ENCODE assay signal across 33 cellular contexts in the genomic region with DNA sequence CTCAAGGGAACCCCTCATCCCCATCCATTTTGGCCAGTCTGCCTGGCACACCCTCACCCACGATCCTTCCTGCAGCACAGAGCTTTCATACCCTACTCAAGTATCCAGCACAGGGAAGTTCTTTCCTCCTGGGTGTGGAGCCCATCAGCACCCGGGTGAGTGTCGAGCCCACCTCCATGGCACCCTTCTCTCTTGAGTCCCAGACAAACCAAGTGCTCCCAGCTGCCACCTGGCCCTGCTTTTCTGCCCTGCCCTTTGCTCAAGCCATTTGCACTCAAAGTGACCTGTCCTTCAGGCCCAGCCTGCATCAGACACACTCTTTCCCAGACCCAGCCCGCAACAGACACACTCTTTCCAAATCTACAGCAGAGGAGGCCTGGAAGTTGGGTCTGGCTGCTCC.
A peak's percentile ranks its signal among the peaks of the same experiment; 100 is the strongest.
DNase-seq lines count a peak whose midpoint lies in the region; ATAC-seq and TF ChIP-seq lines count a peak whose summit lies in the region.
"Had no signal": no experiment of that assay in that cellular context is flagged by ENCODE, and none has a peak within 500 bp of the region (broad histone marks: within the 10 kb centered on the region; RNA-seq: fewer than 3 reads in every experiment).

No MANE protein-coding gene starts in this region.

- H3K9me3 Mint-ChIP-seq in activated CD4-positive, alpha-beta T cell treated with anti-CD3 and anti-CD28 coated beads, Interleukin-2, amount 10 ng/mL, durations not matched to agents 24 days and 14 days: peaks cover 4% of the 10 kb centered on the region
- H3K9me3 Mint-ChIP-seq: activated T-helper 2 cell treated with anti-CD3 and anti-CD28 coated beads, Interferon-gamma antibody, Interleukin-2, Interleukin-4, amounts not matched to agents 10 μg/mL and 5 μg/mL and 100 μg/mL, durations not matched to agents 14 hours and 24 hours and 36 hours had no signal

- H3K27me3 Mint-ChIP-seq in activated CD4-positive, alpha-beta T cell treated with anti-CD3 and anti-CD28 coated beads, Interleukin-2, amount 10 ng/mL, durations not matched to agents 24 days and 14 days: peaks cover 2% of the 10 kb centered on the region
- H3K27me3 Mint-ChIP-seq: stimulated activated naive CD8-positive, alpha-beta T cell treated with anti-CD3 and anti-CD28 coated beads, Interleukin-15, Interleukin-2, amounts not matched to agents 100 ng/mL and 50 ng/mL, for 24 hours had no signal

- no peak for TF ChIP-seq CTCF in Peyer's patch (IDR thresholded peaks at IDR 0.05)
- no peak for TF ChIP-seq CTCF in suprapubic skin (IDR thresholded peaks at IDR 0.05)

- no peak for TF ChIP-seq POLR2A in Peyer's patch (IDR thresholded peaks at IDR 0.05)
- TF ChIP-seq POLR2A in suprapubic skin (IDR thresholded peaks at IDR 0.05): no peak

- ATAC-seq in activated CD4-positive, CD25-positive, alpha-beta regulatory T cell treated with anti-CD3 and anti-CD28 coated beads, Interleukin-2, amount 50 U/mL, for 24 hours: no peak
- ATAC-seq in GM21825 (IDR thresholded peaks at IDR 0.05; ENCODE audit: unreplicated experiment) (no peak), GM18520 (IDR thresholded peaks at IDR 0.05; ENCODE audit: unreplicated experiment) (no peak)
- ATAC-seq: activated CD8-positive, alpha-beta T cell treated with anti-CD3 and anti-CD28 coated beads, Interleukin-2, amount 10 ng/mL, durations not matched to agents 7 days and 5 days; mucosa of descending colon had no signal

- H3K27ac ChIP-seq in Peyer's patch (no peak overlapping the region), suprapubic skin (no peak overlapping the region)
- H3K27ac ChIP-seq: 22Rv1, C4-2B, KMS-11, PC-9, thyroid gland had no signal

- H3K4me3 ChIP-seq in Peyer's patch (no peak overlapping the region), suprapubic skin (no peak overlapping the region)
- H3K4me3 ChIP-seq: heart left ventricle, lung, MG63, mucosa of descending colon, PC-9, smooth muscle cell, thyroid gland had no signal

- TF ChIP-seq EP300 in suprapubic skin (IDR thresholded peaks at IDR 0.05): no peak

- peak; percentile 7 for DNase-seq in activated CD4-positive, CD25-positive, alpha-beta regulatory T cell treated with anti-CD3 and anti-CD28 coated beads, Interleukin-2, amount 50 U/mL, for 72 hours
- DNase-seq in Peyer's patch (peak in 2 of 3 donors; percentile 25 to 37), mesenteric fat pad (ENCODE audit: low spot score) (peak; percentile 76), suprapubic skin (ENCODE audit: low spot score in 2 of 2) (peak; percentile 40 to 44)
- no peak for DNase-seq in activated CD4-positive, alpha-beta T cell treated with anti-CD3 and anti-CD28 coated beads, Interleukin-2, amount 10 ng/mL, durations not matched to agents 24 days and 14 days
- DNase-seq: activated CD8-positive, alpha-beta T cell treated with anti-CD3 and anti-CD28 coated beads, Interleukin-2, amount 10 ng/mL, durations not matched to agents 7 days and 5 days; central memory CD4-positive, alpha-beta T cell; dermis blood vessel endothelial cell; HCEC 1CT; MG63; NCI-H1105 treated with DMSO at 0.1 percent for 48 hours; NCI-H187 treated with DMSO at 0.1 percent for 48 hours; NCI-H2171 treated with DMSO at 0.1 percent for 48 hours; NCI-H524; PC-9; SHP77; stimulated activated CD4-positive, alpha-beta T cell treated with anti-CD3 and anti-CD28 coated beads, Interleukin-1b, Interleukin-23, amount 100 ng/mL, for 48 hours; thyroid gland had no signal

- 97% methylated on average over 4 of the region's 4 CpGs for WGBS in suprapubic skin

- H3K36me3 ChIP-seq in Peyer's patch: no peaks in the 10 kb centered on the region
- H3K36me3 ChIP-seq in suprapubic skin: no peaks in the 10 kb centered on the region
- H3K36me3 ChIP-seq: heart left ventricle, MG63, thyroid gland had no signal

- no peaks in the 10 kb centered on the region for H3K36me3 Mint-ChIP-seq in activated CD4-positive, alpha-beta T cell treated with anti-CD3 and anti-CD28 coated beads, Interleukin-2, amount 10 ng/mL, durations not matched to agents 24 days and 14 days (ENCODE audit: low read depth)

- H3K4me3 Mint-ChIP-seq in activated CD4-positive, alpha-beta T cell treated with anti-CD3 and anti-CD28 coated beads, Interleukin-2, amount 10 ng/mL, durations not matched to agents 24 days and 14 days: no peak overlapping the region
- H3K4me3 Mint-ChIP-seq: activated CD8-positive, alpha-beta T cell treated with anti-CD3 and anti-CD28 coated beads, Interleukin-2, amount 10 ng/mL, durations not matched to agents 7 days and 5 days; endodermal cell; nephron; stimulated activated naive CD8-positive, alpha-beta T cell treated with anti-CD3 and anti-CD28 coated beads, Interleukin-15, Interleukin-2, amounts not matched to agents 100 ng/mL and 50 ng/mL, for 24 hours had no signal

- H3K4me1 ChIP-seq in Peyer's patch (no peaks in the 10 kb centered on the region), suprapubic skin (peaks cover 14% of the 10 kb centered on the region)
- H3K4me1 ChIP-seq: thyroid gland had no signal

- no peak overlapping the region for H3K27ac Mint-ChIP-seq in activated CD4-positive, alpha-beta T cell treated with anti-CD3 and anti-CD28 coated beads, Interleukin-2, amount 10 ng/mL, durations not matched to agents 24 days and 14 days
- H3K27ac Mint-ChIP-seq: activated CD8-positive, alpha-beta T cell treated with anti-CD3 and anti-CD28 coated beads, Interleukin-2, amount 10 ng/mL, durations not matched to agents 7 days and 5 days; activated T-helper 2 cell treated with anti-CD3 and anti-CD28 coated beads, Interferon-gamma antibody, Interleukin-2, Interleukin-4, amounts not matched to agents 10 μg/mL and 5 μg/mL and 100 μg/mL, durations not matched to agents 14 hours and 24 hours and 36 hours; endodermal cell; nephron; stimulated activated naive CD8-positive, alpha-beta T cell treated with anti-CD3 and anti-CD28 coated beads, Interleukin-15, Interleukin-2, amounts not matched to agents 100 ng/mL and 50 ng/mL, for 24 hours had no signal

- H3K27me3 ChIP-seq in Peyer's patch: no peaks in the 10 kb centered on the region
- peaks cover 26% of the 10 kb centered on the region for H3K27me3 ChIP-seq in suprapubic skin
- H3K27me3 ChIP-seq: heart left ventricle, MG63, thyroid gland had no signal

- H3K4me1 Mint-ChIP-seq in activated CD4-positive, alpha-beta T cell treated with anti-CD3 and anti-CD28 coated beads, Interleukin-2, amount 10 ng/mL, durations not matched to agents 24 days and 14 days: no peaks in the 10 kb centered on the region

- intact Hi-C loops in activated CD4-positive, alpha-beta T cell treated with anti-CD3 and anti-CD28 coated beads, Interleukin-2, amount 10 ng/mL, durations not matched to agents 24 days and 14 days (cut with micrococcal nuclease): no loop called here

- H3K9me3 ChIP-seq in Peyer's patch (peaks cover 0 to 5% (median 3%) of the 10 kb centered on the region in 4 donors), suprapubic skin (no peaks in the 10 kb centered on the region)
- H3K9me3 ChIP-seq: Caco-2, MG63, mucosa of descending colon, thyroid gland had no signal
